19 cellular contexts compared by ENCODE assay signal in the genomic region with DNA sequence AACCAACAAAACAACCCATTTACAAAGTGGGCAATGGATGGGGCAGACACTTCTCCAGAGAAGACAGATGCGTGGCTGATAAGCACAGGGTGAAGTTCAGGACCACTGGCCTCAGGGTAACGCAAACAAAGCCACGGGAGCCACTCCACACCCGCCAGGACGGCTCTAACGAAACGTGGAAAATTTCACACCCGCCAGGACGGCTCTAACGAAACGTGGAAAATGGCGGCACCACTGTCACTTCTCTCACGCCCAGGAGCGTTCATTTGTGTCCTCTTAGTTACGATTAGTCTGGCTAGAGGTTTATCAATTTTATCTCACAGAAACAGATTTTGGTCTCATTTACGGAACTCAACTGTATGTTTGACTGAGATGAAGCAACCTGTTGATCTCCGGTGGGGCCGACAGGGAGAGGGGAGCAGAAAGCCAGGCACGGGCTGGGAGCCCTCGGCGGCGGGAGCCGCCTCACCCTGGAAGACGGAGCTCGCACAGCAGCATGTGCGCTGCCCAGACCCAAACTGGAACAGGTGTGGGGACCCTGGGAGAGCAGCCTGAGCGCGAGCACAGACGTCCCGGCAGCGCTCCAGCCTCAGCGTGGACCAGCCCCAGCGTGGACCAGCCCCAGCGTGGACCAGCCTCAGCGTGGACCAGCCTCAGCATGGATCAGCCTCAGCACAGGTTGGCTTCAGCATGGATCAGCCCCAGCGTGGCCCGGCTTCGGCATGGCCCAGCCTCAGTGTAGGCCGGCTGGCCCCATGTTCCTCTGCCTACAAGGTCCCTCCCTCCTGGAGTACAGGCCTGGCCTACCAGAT.
DNase-seq lines count a peak whose midpoint lies in the region; ATAC-seq and TF ChIP-seq lines count a peak whose summit lies in the region.
"Had no signal": no experiment of that assay in that cellular context is flagged by ENCODE, and none has a peak within 500 bp of the region (broad histone marks: within the 10 kb centered on the region; RNA-seq: fewer than 3 reads in every experiment).

No MANE protein-coding gene starts in this region.

- no peak for ATAC-seq in CD4-positive, alpha-beta T cell (ENCODE audit: poor library complexity)
- no peak for ATAC-seq in central memory CD8-positive, alpha-beta T cell (replicated peaks; ENCODE audit: extremely low read depth, poor library complexity, severe bottlenecking)
- ATAC-seq in naive thymus-derived CD8-positive, alpha-beta T cell: no peak

- H3K36me3 Mint-ChIP-seq in activated T-cell treated with anti-CD3 and anti-CD28 coated beads, Interleukin-2, amount 50 U/mL, for 24 hours (ENCODE audit: low read depth): peaks cover 10% of the 10 kb centered on the region
- H3K36me3 Mint-ChIP-seq in CD4-positive, alpha-beta T cell (ENCODE audit: low read depth): no peaks in the 10 kb centered on the region
- H3K36me3 Mint-ChIP-seq in central memory CD8-positive, alpha-beta T cell (ENCODE audit: insufficient read depth): peaks cover 7% of the 10 kb centered on the region
- peaks cover 0 to 5% (median 3%) of the 10 kb centered on the region in 3 donors for H3K36me3 Mint-ChIP-seq in naive thymus-derived CD8-positive, alpha-beta T cell

- in situ Hi-C loops in GM13976 (cut with MboI; ENCODE audit: low sequenced_read_pairs, unreplicated experiment) (no loop called here), HAP-1 (cut with MboI; ENCODE audit: low sequenced_read_pairs) (no loop called here)

- H3K27ac Mint-ChIP-seq in activated T-cell treated with anti-CD3 and anti-CD28 coated beads, Interleukin-2, amount 50 U/mL, for 24 hours: peak overlapping the region; percentile 22
- H3K27ac Mint-ChIP-seq in CD4-positive, alpha-beta T cell: peak overlapping the region; percentile 9
- peak overlapping the region; percentile 10 for H3K27ac Mint-ChIP-seq in central memory CD8-positive, alpha-beta T cell (ENCODE audit: low read depth)
- H3K27ac Mint-ChIP-seq in naive thymus-derived CD8-positive, alpha-beta T cell: peak overlapping the region in 9 of 10 donors; percentile 25 to 88 (median 61)
- H3K27ac Mint-ChIP-seq: HFFc6 had no signal

- H3K4me1 Mint-ChIP-seq in activated T-cell treated with anti-CD3 and anti-CD28 coated beads, Interleukin-2, amount 50 U/mL, for 24 hours (ENCODE audit: low read depth): peaks cover 26% of the 10 kb centered on the region
- H3K4me1 Mint-ChIP-seq in CD4-positive, alpha-beta T cell (ENCODE audit: low read depth): peaks cover 43% of the 10 kb centered on the region
- H3K4me1 Mint-ChIP-seq in central memory CD8-positive, alpha-beta T cell: peaks cover 41% of the 10 kb centered on the region
- H3K4me1 Mint-ChIP-seq in naive thymus-derived CD8-positive, alpha-beta T cell: peaks cover 26 to 49% (median 40%) of the 10 kb centered on the region in 4 donors

- H3K4me1 ChIP-seq in HAP-1: no peaks in the 10 kb centered on the region

- H3K4me3 ChIP-seq in HAP-1: no peak overlapping the region
- H3K4me3 ChIP-seq: BLaER1 treated with 17β-estradiol and CSF1 and Interleukin-3, amounts not matched to agents 10 nM and 100 nM had no signal

- intact Hi-C loops in CD4-positive, alpha-beta T cell (cut with DNase I, micrococcal nuclease): loop anchor here (5.0 to 10.0 kb wide), 2 partner anchors 46 to 62 kb away; no protein-coding TSS in a partner anchor

- no peak overlapping the region for H3K27ac ChIP-seq in CD4-positive, alpha-beta T cell (ENCODE audit: low read depth, low read length)

- H3K4me3 Mint-ChIP-seq in activated T-cell treated with anti-CD3 and anti-CD28 coated beads, Interleukin-2, amount 50 U/mL, for 24 hours: no peak overlapping the region
- no peak overlapping the region for H3K4me3 Mint-ChIP-seq in CD4-positive, alpha-beta T cell
- H3K4me3 Mint-ChIP-seq in central memory CD8-positive, alpha-beta T cell: no peak overlapping the region
- peak overlapping the region in 1 of 10 donors; percentile 29 for H3K4me3 Mint-ChIP-seq in naive thymus-derived CD8-positive, alpha-beta T cell
- H3K4me3 Mint-ChIP-seq: HFFc6 had no signal

- TF ChIP-seq CTCF in CD4-positive, alpha-beta T cell (IDR thresholded peaks at IDR 0.05): no peak
- TF ChIP-seq CTCF in GM13976 (IDR thresholded peaks at IDR 0.05; ENCODE audit: borderline replicate concordance, control extremely low read depth, extremely low read depth, insufficient read depth, missing control alignments): no peak

- no peaks in the 10 kb centered on the region for H3K27me3 Mint-ChIP-seq in activated T-cell treated with anti-CD3 and anti-CD28 coated beads, Interleukin-2, amount 50 U/mL, for 24 hours
- H3K27me3 Mint-ChIP-seq in CD4-positive, alpha-beta T cell: no peaks in the 10 kb centered on the region
- H3K27me3 Mint-ChIP-seq in central memory CD8-positive, alpha-beta T cell: no peaks in the 10 kb centered on the region
- H3K27me3 Mint-ChIP-seq in naive thymus-derived CD8-positive, alpha-beta T cell: no peaks in the 10 kb centered on the region

- CTCF ChIA-PET in CD4-positive, alpha-beta T cell (lab: Charles Lee): no interaction called here

- no peaks in the 10 kb centered on the region for H3K27me3 ChIP-seq in CD4-positive, alpha-beta T cell (ENCODE audit: control insufficient read depth, insufficient read depth, low read length)
- H3K27me3 ChIP-seq in HAP-1 (ENCODE audit: low read depth): no peaks in the 10 kb centered on the region

- no peaks in the 10 kb centered on the region for H3K9me3 ChIP-seq in CD4-positive, alpha-beta T cell (ENCODE audit: control insufficient read depth, low read length)
- no peaks in the 10 kb centered on the region for H3K9me3 ChIP-seq in HAP-1
- H3K9me3 ChIP-seq: BLaER1 treated with 17β-estradiol and CSF1 and Interleukin-3, amounts not matched to agents 10 nM and 100 nM had no signal

- POLR2A ChIA-PET in CD4-positive, alpha-beta T cell (lab: Charles Lee): no interaction called here
- POLR2A ChIA-PET in naive thymus-derived CD8-positive, alpha-beta T cell (lab: Charles Lee): no interaction called here

- no peaks in the 10 kb centered on the region for H3K9me3 Mint-ChIP-seq in activated T-cell treated with anti-CD3 and anti-CD28 coated beads, Interleukin-2, amount 50 U/mL, for 24 hours
- no peaks in the 10 kb centered on the region for H3K9me3 Mint-ChIP-seq in CD4-positive, alpha-beta T cell
- H3K9me3 Mint-ChIP-seq in central memory CD8-positive, alpha-beta T cell: no peaks in the 10 kb centered on the region
- no peaks in the 10 kb centered on the region for H3K9me3 Mint-ChIP-seq in naive thymus-derived CD8-positive, alpha-beta T cell
- H3K9me3 Mint-ChIP-seq: HFFc6 had no signal

- DNase-seq in activated T-cell treated with anti-CD3 and anti-CD28 coated beads, Interleukin-2, amount 50 U/mL, for 24 hours: no peak
- no peak for DNase-seq in activated T-cell treated with anti-CD3 and anti-CD28 coated beads, Interleukin-2, amount 50 U/mL, for 1 hour
- no peak for DNase-seq in CD4-positive, alpha-beta T cell
- no peak for DNase-seq in central memory CD8-positive, alpha-beta T cell (ENCODE audit: low spot score in 2 of 2)
- no peak for DNase-seq in naive thymus-derived CD8-positive, alpha-beta T cell
- no peak for DNase-seq in SW480 (ENCODE audit: low spot score)
- DNase-seq in GM13976 (ENCODE audit: low spot score): no peak
- DNase-seq in HAP-1 (ENCODE audit: low spot score in 2 of 2): no peak
- DNase-seq: COR-L47; GF-D8; GOT3; HFFc6; MV-4-11; NCI-H187 treated with DMSO at 0.1 percent for 48 hours; NCI-H446; NCI-H69; NK-92 treated with Interleukin-12 subunit alpha and Interleukin-12 subunit beta, amount 100 ng/mL, for 24 hours; SIG-M5 had no signal

- H3K36me3 ChIP-seq in HAP-1 (replicated peaks): no peaks in the 10 kb centered on the region

Comparison
In these comparisons a context has a peak if more than half of its experiments do, and no peak if none do; other contexts are left out.
1. H3K27ac Mint-ChIP-seq: peak in every context shown above with its lines; median percentile 61 in naive thymus-derived CD8-positive, alpha-beta T cell; 22 in activated T-cell treated with anti-CD3 and anti-CD28 coated beads, Interleukin-2, amount 50 U/mL, for 24 hours; 10 in central memory CD8-positive, alpha-beta T cell; 9 in CD4-positive, alpha-beta T cell.